ENCODE assay signal across 33 cellular contexts in genomic region chr9:137965177-137965795, GRCh38.
"Had no signal": no experiment of that assay in that cellular context is flagged by ENCODE, and none has a peak within 500 bp of the region (broad histone marks: within the 10 kb centered on the region; RNA-seq: fewer than 3 reads in every experiment).

No MANE protein-coding gene starts in this region.

- H3K27ac Mint-ChIP-seq: activated B cell treated with CpG ODN at 0.5 μM for 24 hours; activated CD8-positive, alpha-beta memory T cell treated with anti-CD3 and anti-CD28 coated beads, Interleukin-2, amount 10 ng/mL, durations not matched to agents 7 days and 5 days; activated CD8-positive, alpha-beta T cell treated with anti-CD3 and anti-CD28 coated beads, Interleukin-2, amount 10 ng/mL, durations not matched to agents 7 days and 5 days; activated naive CD8-positive, alpha-beta T cell; activated T-helper 1 cell treated with anti-CD3 and anti-CD28 coated beads, Interleukin-12 subunit alpha, Interleukin-12 subunit beta, Interleukin-2, Interleukin-4 antibody, amounts not matched to agents 30 ng/mL and 10 ng/mL and 1 ng/mL, durations not matched to agents 14 hours and 24 hours and 36 hours; activated T-helper 2 cell treated with anti-CD3 and anti-CD28 coated beads, Interferon-gamma antibody, Interleukin-2, Interleukin-4, amounts not matched to agents 10 μg/mL and 5 μg/mL and 100 μg/mL, durations not matched to agents 14 hours and 24 hours and 36 hours; dendritic cell treated with granulocyte-macrophage colony-stimulating factor and Interleukin-4, amounts not matched to agents 40 ng/mL and 50 ng/mL, for 4 days; endodermal cell; T-helper 17 cell; T-helper 2 cell treated with Interferon-gamma antibody and Interleukin-4, amounts not matched to agents 5 μg/mL and 100 μg/mL, for 36 hours had no signal

- H3K27me3 ChIP-seq: brain microvascular endothelial cell, colonic mucosa, dorsolateral prefrontal cortex had no signal

- H3K4me1 ChIP-seq: colonic mucosa had no signal

- H3K4me3 Mint-ChIP-seq: activated B cell treated with CpG ODN at 0.5 μM for 24 hours; activated CD8-positive, alpha-beta memory T cell treated with anti-CD3 and anti-CD28 coated beads, Interleukin-2, amount 10 ng/mL, durations not matched to agents 7 days and 5 days; activated CD8-positive, alpha-beta T cell treated with anti-CD3 and anti-CD28 coated beads, Interleukin-2, amount 10 ng/mL, durations not matched to agents 7 days and 5 days; activated naive CD8-positive, alpha-beta T cell; activated T-helper 1 cell treated with anti-CD3 and anti-CD28 coated beads, Interleukin-12 subunit alpha, Interleukin-12 subunit beta, Interleukin-2, Interleukin-4 antibody, amounts not matched to agents 30 ng/mL and 10 ng/mL and 1 ng/mL, durations not matched to agents 14 hours and 24 hours and 36 hours; dendritic cell treated with granulocyte-macrophage colony-stimulating factor and Interleukin-4, amounts not matched to agents 40 ng/mL and 50 ng/mL, for 4 days; endodermal cell; T-helper 17 cell; T-helper 2 cell treated with Interferon-gamma antibody and Interleukin-4, amounts not matched to agents 5 μg/mL and 100 μg/mL, for 36 hours had no signal

- H3K27ac ChIP-seq: brain microvascular endothelial cell, colonic mucosa, dorsolateral prefrontal cortex, WERI-Rb-1 had no signal

- H3K9me3 ChIP-seq: colonic mucosa had no signal

- H3K36me3 ChIP-seq: brain microvascular endothelial cell, colonic mucosa had no signal

- H3K36me3 Mint-ChIP-seq: activated CD8-positive, alpha-beta memory T cell treated with anti-CD3 and anti-CD28 coated beads, Interleukin-2, amount 10 ng/mL, durations not matched to agents 7 days and 5 days; activated naive CD8-positive, alpha-beta T cell had no signal

- H3K9me3 Mint-ChIP-seq: activated B cell treated with CpG ODN at 0.5 μM for 24 hours; activated T-helper 1 cell treated with anti-CD3 and anti-CD28 coated beads, Interleukin-12 subunit alpha, Interleukin-12 subunit beta, Interleukin-2, Interleukin-4 antibody, amounts not matched to agents 30 ng/mL and 10 ng/mL and 1 ng/mL, durations not matched to agents 14 hours and 24 hours and 36 hours; activated T-helper 2 cell treated with anti-CD3 and anti-CD28 coated beads, Interferon-gamma antibody, Interleukin-2, Interleukin-4, amounts not matched to agents 10 μg/mL and 5 μg/mL and 100 μg/mL, durations not matched to agents 14 hours and 24 hours and 36 hours; dendritic cell treated with granulocyte-macrophage colony-stimulating factor and Interleukin-4, amounts not matched to agents 40 ng/mL and 50 ng/mL, for 4 days; T-helper 2 cell treated with Interferon-gamma antibody and Interleukin-4, amounts not matched to agents 5 μg/mL and 100 μg/mL, for 36 hours had no signal

- ATAC-seq: activated CD4-positive, CD25-positive, alpha-beta regulatory T cell treated with anti-CD3 and anti-CD28 coated beads, Interleukin-2, amount 50 U/mL, for 24 hours; activated CD8-positive, alpha-beta memory T cell treated with anti-CD3 and anti-CD28 coated beads, Interleukin-2, amount 10 ng/mL, durations not matched to agents 7 days and 5 days; activated CD8-positive, alpha-beta T cell treated with anti-CD3 and anti-CD28 coated beads, Interleukin-2, amount 10 ng/mL, durations not matched to agents 7 days and 5 days; esophagus mucosa; T-helper 17 cell had no signal

- H3K4me1 Mint-ChIP-seq: activated B cell treated with CpG ODN at 0.5 μM for 24 hours; activated CD8-positive, alpha-beta memory T cell treated with anti-CD3 and anti-CD28 coated beads, Interleukin-2, amount 10 ng/mL, durations not matched to agents 7 days and 5 days; endodermal cell had no signal

- DNase-seq: activated B cell treated with CpG ODN at 0.5 μM for 24 hours; activated CD4-positive, alpha-beta T cell treated with anti-CD3 and anti-CD28 coated beads for 48 hours; activated CD4-positive, alpha-beta T cell treated with anti-CD3 and anti-CD28 coated beads, Interleukin-2, amount 50 U/mL, for 1 hour; activated CD4-positive, alpha-beta T cell treated with anti-CD3 and anti-CD28 coated beads, Interleukin-2, amount 50 U/mL, for 48 hours; activated CD8-positive, alpha-beta memory T cell treated with anti-CD3 and anti-CD28 coated beads, Interleukin-2, amount 10 ng/mL, durations not matched to agents 7 days and 5 days; activated CD8-positive, alpha-beta memory T cell treated with anti-CD3 and anti-CD28 coated beads, Interleukin-2, amount 50 U/mL, for 4 hours; activated CD8-positive, alpha-beta T cell treated with anti-CD3 and anti-CD28 coated beads, Interleukin-2, amount 10 ng/mL, durations not matched to agents 7 days and 5 days; activated gamma-delta T cell treated with Interleukin-2 at 50 U/mL for 16 hours; activated naive CD4-positive, alpha-beta T cell treated with anti-CD3 and anti-CD28 coated beads, Interleukin-2, amount 50 U/mL, for 16 hours; activated naive CD4-positive, alpha-beta T cell treated with Interleukin-2 at 50 U/mL for 16 hours; activated T-cell treated with anti-CD3 and anti-CD28 coated beads, Interleukin-2, amount 50 U/mL, for 1 hour; activated T-cell treated with anti-CD3 and anti-CD28 coated beads, Interleukin-2, amount 50 U/mL, for 48 hours; amniotic stem cell; anterior cingulate cortex; brain microvascular endothelial cell; caudate nucleus; cerebellar nuclear complex; colonic mucosa; effector memory CD4-positive, alpha-beta T cell; endodermal cell; foreskin fibroblast; T-helper 1 cell; T-helper 17 cell; T1000; WERI-Rb-1 had no signal

- H3K4me3 ChIP-seq: colonic mucosa, dorsolateral prefrontal cortex had no signal
